Comparison of ENCODE assay signal across 13 cellular contexts in the genomic region with DNA sequence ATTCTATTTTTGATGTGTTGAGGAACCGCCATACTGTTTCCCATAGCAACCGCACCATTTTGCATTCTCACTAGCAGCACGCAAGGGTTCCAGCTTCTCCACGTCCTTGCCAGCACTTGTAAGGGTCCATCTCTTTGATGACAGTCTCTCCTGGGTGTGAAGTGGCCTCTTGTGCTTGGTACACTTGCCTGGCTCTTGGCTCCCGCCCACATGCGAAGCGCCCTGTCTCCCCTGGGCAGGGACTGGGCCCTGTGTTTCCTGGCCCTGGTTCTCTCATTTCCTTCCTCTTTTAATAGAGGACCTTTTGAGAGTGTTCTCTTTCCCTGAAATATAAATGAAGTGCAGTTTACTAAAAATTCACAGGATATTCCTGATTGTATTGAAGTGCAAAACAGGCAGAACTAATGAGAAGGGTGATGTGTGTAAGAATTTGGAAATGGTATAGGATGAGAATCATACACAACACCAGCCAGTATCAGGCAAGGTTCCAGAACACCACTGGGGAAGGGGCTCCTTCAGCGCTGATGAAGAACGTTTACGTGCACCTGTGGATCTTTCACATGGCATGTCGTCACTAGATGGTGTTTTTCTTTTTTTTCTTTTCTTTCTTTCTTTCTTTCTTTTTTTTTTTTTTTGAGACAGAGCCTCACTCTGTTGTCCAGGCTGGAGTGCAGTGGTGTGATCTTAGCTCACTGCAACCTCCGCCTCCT.
DNase-seq lines count a peak whose midpoint lies in the region; ATAC-seq, FAIRE-seq and TF ChIP-seq lines count a peak whose summit lies in the region.
"Had no signal": no experiment of that assay in that cellular context is flagged by ENCODE, and none has a peak within 500 bp of the region (broad histone marks: within the 10 kb centered on the region; RNA-seq: fewer than 3 reads in every experiment).

No MANE protein-coding gene starts in this region.

- peaks cover 55% of the 10 kb centered on the region for H3K4me1 Mint-ChIP-seq in T-helper 17 cell

- ATAC-seq in T-helper 17 cell (no peak), right cardiac atrium (peak; percentile 57 to 71)
- ATAC-seq: activated CD8-positive, alpha-beta T cell treated with anti-CD3 and anti-CD28 coated beads, Interleukin-2, amount 10 ng/mL, durations not matched to agents 7 days and 5 days had no signal

- TF ChIP-seq CTCF in lower leg skin (IDR thresholded peaks at IDR 0.05) = no peak

- H3K4me1 ChIP-seq in right cardiac atrium (ENCODE audit: control insufficient read depth, insufficient read depth, low read length) = peaks cover 12% of the 10 kb centered on the region

- 59% methylated on average over 12 of the region's 12 CpGs for WGBS in right cardiac atrium
- 79 to 84% methylated on average over 12 of the region's 12 CpGs for WGBS in lower leg skin, 2 donors

- no peak overlapping the region for H3K4me3 ChIP-seq in right cardiac atrium (ENCODE audit: low read length)
- H3K4me3 ChIP-seq in lower leg skin (ENCODE audit: low read depth, poor library complexity, severe bottlenecking) = no peak overlapping the region
- H3K4me3 ChIP-seq: smooth muscle cell had no signal

- H3K27ac Mint-ChIP-seq in T-helper 17 cell = peak overlapping the region; percentile 51
- H3K27ac Mint-ChIP-seq: activated CD8-positive, alpha-beta T cell treated with anti-CD3 and anti-CD28 coated beads, Interleukin-2, amount 10 ng/mL, durations not matched to agents 7 days and 5 days had no signal

- H3K36me3 Mint-ChIP-seq in T-helper 17 cell (ENCODE audit: low read depth) = no peaks in the 10 kb centered on the region

- H3K27ac ChIP-seq in right cardiac atrium (ENCODE audit: low read length) = no peak overlapping the region

- intact Hi-C loops in right cardiac atrium (cut with DNase I) = no loop called here
- intact Hi-C loops in lower leg skin (cut with DNase I; ENCODE audit: low total_unique reads) = no loop called here

- DNase-seq in AML-193 (lab: John Stamatoyannopoulos, UW) = peak; percentile 51 to 63
- DNase-seq in GM19239 (ENCODE audit: insufficient read length, low spot score) = no peak
- no peak for DNase-seq in T-helper 17 cell
- DNase-seq in right cardiac atrium = peak in 1 of 3 donors; percentile 78
- no peak for DNase-seq in lower leg skin (ENCODE audit: low spot score in 2 of 2)
- no peak for DNase-seq in 8988T
- no peak for DNase-seq in stimulated activated CD4-positive, alpha-beta T cell treated with anti-CD3 and anti-CD28 coated beads, Interleukin-4, amount 100 ng/mL, for 4 hours
- DNase-seq in NK-92 treated with Interleukin-12 subunit alpha and Interleukin-12 subunit beta, amount 100 ng/mL, for 24 hours (lab: John Stamatoyannopoulos, UW) = no peak
- DNase-seq: activated CD8-positive, alpha-beta T cell treated with anti-CD3 and anti-CD28 coated beads, Interleukin-2, amount 10 ng/mL, durations not matched to agents 7 days and 5 days; CD8-positive, alpha-beta memory T cell; NCI-H1694 treated with DMSO at 0.1 percent for 48 hours; SHP77 treated with DMSO at 0.1 percent for 48 hours had no signal

- peak; percentile 49 for FAIRE-seq in GM19239 (lab: Jason Lieb, UNC)

- TF ChIP-seq POLR2A in lower leg skin (IDR thresholded peaks at IDR 0.05) = no peak

- H3K9me3 ChIP-seq in T-helper 17 cell (ENCODE audit: control insufficient read depth, low read length, poor library complexity, severe bottlenecking) = no peaks in the 10 kb centered on the region
- no peaks in the 10 kb centered on the region for H3K9me3 ChIP-seq in right cardiac atrium (ENCODE audit: control insufficient read depth, low read length)

- no peaks in the 10 kb centered on the region for H3K27me3 ChIP-seq in right cardiac atrium (ENCODE audit: control insufficient read depth, insufficient read depth)

- peak overlapping the region; percentile 47 for H3K4me3 Mint-ChIP-seq in T-helper 17 cell
- H3K4me3 Mint-ChIP-seq: activated CD8-positive, alpha-beta T cell treated with anti-CD3 and anti-CD28 coated beads, Interleukin-2, amount 10 ng/mL, durations not matched to agents 7 days and 5 days; CD8-positive, alpha-beta memory T cell had no signal

- no peaks in the 10 kb centered on the region for H3K27me3 Mint-ChIP-seq in T-helper 17 cell
- H3K27me3 Mint-ChIP-seq: CD8-positive, alpha-beta memory T cell had no signal

Comparison
In these comparisons a context has a peak if more than half of its experiments do, and no peak if none do; other contexts are left out.
1. DNase-seq: peak in AML-193 (2 of 2); none in GM19239 (single experiment), T-helper 17 cell (0 of 3), lower leg skin (0 of 2), 8988T (single experiment), stimulated activated CD4-positive, alpha-beta T cell treated with anti-CD3 and anti-CD28 coated beads, Interleukin-4, amount 100 ng/mL, for 4 hours (0 of 2) and NK-92 treated with Interleukin-12 subunit alpha and Interleukin-12 subunit beta, amount 100 ng/mL, for 24 hours (single experiment).